In genomic region chr1:87227651-87228050, GRCh38 we compare ENCODE assay signal across 29 cellular contexts.
"Had no signal": no experiment of that assay in that cellular context is flagged by ENCODE, and none has a peak within 500 bp of the region (broad histone marks: within the 10 kb centered on the region; RNA-seq: fewer than 3 reads in every experiment).

No MANE protein-coding gene starts in this region.

- FAIRE-seq: urothelium cell line had no signal

- H3K27me3 ChIP-seq: stomach, suprapubic skin, testis, thyroid gland, tibial artery, tibial nerve, transverse colon, upper lobe of left lung, upper lobe of right lung, uterus, vagina had no signal

- H3K27me3 Mint-ChIP-seq: stimulated activated memory B cell treated with anti-CD40 and anti-IgM and Interleukin-4, amounts not matched to agents 10 μg/mL and 1 μg/mL and 100 μg/mL, for 72 hours; stimulated activated naive B cell treated with anti-CD40 and anti-IgM and Interleukin-4, amounts not matched to agents 10 μg/mL and 1 μg/mL and 100 μg/mL, for 72 hours; stimulated activated naive CD8-positive, alpha-beta T cell treated with anti-CD3 and anti-CD28 coated beads, Interleukin-15, amount 100 ng/mL, for 72 hours; stimulated activated naive CD8-positive, alpha-beta T cell treated with anti-CD3 and anti-CD28 coated beads, Interleukin-15, Interleukin-2, amounts not matched to agents 100 ng/mL and 50 ng/mL, for 24 hours; type B pancreatic cell had no signal

- H3K9me3 Mint-ChIP-seq: stimulated activated effector memory CD8-positive, alpha-beta T cell treated with anti-CD3 and anti-CD28 coated beads, Interleukin-12 subunit alpha, Interleukin-12 subunit beta, amount 100 ng/mL, for 72 hours; stimulated activated memory B cell treated with anti-CD40 and anti-IgM and Interleukin-4, amounts not matched to agents 10 μg/mL and 1 μg/mL and 100 μg/mL, for 72 hours; stimulated activated naive CD8-positive, alpha-beta T cell treated with anti-CD3 and anti-CD28 coated beads, Interleukin-15, amount 100 ng/mL, for 72 hours; type B pancreatic cell had no signal

- ATAC-seq: stimulated activated effector memory CD8-positive, alpha-beta T cell treated with anti-CD3 and anti-CD28 coated beads, Interleukin-12 subunit alpha, Interleukin-12 subunit beta, amount 100 ng/mL, for 72 hours; stimulated activated memory B cell treated with anti-CD40 and anti-IgM and Interleukin-4, amounts not matched to agents 10 μg/mL and 1 μg/mL and 100 μg/mL, for 72 hours; stimulated activated naive B cell treated with anti-CD40 and anti-IgM and Interleukin-4, amounts not matched to agents 10 μg/mL and 1 μg/mL and 100 μg/mL, for 72 hours; stimulated activated naive CD8-positive, alpha-beta T cell treated with anti-CD3 and anti-CD28 coated beads, Interleukin-15, amount 100 ng/mL, for 72 hours; stimulated activated naive CD8-positive, alpha-beta T cell treated with anti-CD3 and anti-CD28 coated beads, Interleukin-15, Interleukin-2, amounts not matched to agents 100 U/mL and 50 U/mL, for 24 hours; upper lobe of right lung had no signal

- H3K27ac ChIP-seq: stomach, suprapubic skin, testis, thoracic aorta, thyroid gland, tibial artery, upper lobe of left lung, upper lobe of right lung, uterus, vagina had no signal

- H3K4me1 Mint-ChIP-seq: stimulated activated effector memory CD8-positive, alpha-beta T cell treated with anti-CD3 and anti-CD28 coated beads, Interleukin-12 subunit alpha, Interleukin-12 subunit beta, amount 100 ng/mL, for 72 hours had no signal

- H3K9me3 ChIP-seq: stomach, suprapubic skin, testis, thoracic aorta, thyroid gland, tibial artery, tibial nerve, transverse colon, upper lobe of left lung, upper lobe of right lung, uterus, vagina had no signal

- H3K36me3 Mint-ChIP-seq: stimulated activated effector memory CD8-positive, alpha-beta T cell treated with anti-CD3 and anti-CD28 coated beads, Interleukin-12 subunit alpha, Interleukin-12 subunit beta, amount 100 ng/mL, for 72 hours; stimulated activated memory B cell treated with anti-CD40 and anti-IgM and Interleukin-4, amounts not matched to agents 10 μg/mL and 1 μg/mL and 100 μg/mL, for 72 hours; stimulated activated naive B cell treated with anti-CD40 and anti-IgM and Interleukin-4, amounts not matched to agents 10 μg/mL and 1 μg/mL and 100 μg/mL, for 72 hours; type B pancreatic cell had no signal

- DNase-seq: stimulated activated CD4-positive, alpha-beta T cell treated with anti-CD3 and anti-CD28 coated beads, Interleukin-2, amount 100 ng/mL, for 48 hours; stimulated activated CD4-positive, alpha-beta T cell treated with anti-CD3 and anti-CD28 coated beads, Interleukin-4, amount 100 ng/mL, for 1 hour; stimulated activated CD4-positive, alpha-beta T cell treated with anti-CD3 and anti-CD28 coated beads, Interleukin-4, amount 100 ng/mL, for 24 hours; stimulated activated CD4-positive, alpha-beta T cell treated with anti-CD3 and anti-CD28 coated beads, Interleukin-4, amount 100 ng/mL, for 4 hours; stimulated activated CD8-positive, alpha-beta memory T cell treated with anti-CD3 and anti-CD28 coated beads, Interleukin-4, amount 100 ng/mL, for 48 hours; stimulated activated naive B cell treated with anti-CD40 and anti-IgM and Interleukin-4, amounts not matched to agents 10 μg/mL and 1 μg/mL and 100 μg/mL, for 72 hours; stimulated activated naive CD4-positive, alpha-beta T cell; stimulated activated naive CD4-positive, alpha-beta T cell treated with Interleukin-2 at 50 U/mL for 16 hours; stimulated activated naive CD8-positive, alpha-beta T cell treated with anti-CD3 and anti-CD28 coated beads, Interleukin-15, amount 100 ng/mL, for 72 hours; stimulated activated naive CD8-positive, alpha-beta T cell treated with anti-CD3 and anti-CD28 coated beads, Interleukin-15, Interleukin-2, amounts not matched to agents 100 U/mL and 50 U/mL, for 24 hours; stomach; substantia nigra; testis; thyroid gland; tibial artery; transverse colon; trophoblast cell; upper lobe of left lung; upper lobe of right lung; uterus had no signal

- H3K27ac Mint-ChIP-seq: stimulated activated effector memory CD8-positive, alpha-beta T cell treated with anti-CD3 and anti-CD28 coated beads, Interleukin-12 subunit alpha, Interleukin-12 subunit beta, amount 100 ng/mL, for 72 hours; stimulated activated memory B cell treated with anti-CD40 and anti-IgM and Interleukin-4, amounts not matched to agents 10 μg/mL and 1 μg/mL and 100 μg/mL, for 72 hours; stimulated activated naive B cell treated with anti-CD40 and anti-IgM and Interleukin-4, amounts not matched to agents 10 μg/mL and 1 μg/mL and 100 μg/mL, for 72 hours; stimulated activated naive CD8-positive, alpha-beta T cell treated with anti-CD3 and anti-CD28 coated beads, Interleukin-15, Interleukin-2, amounts not matched to agents 100 ng/mL and 50 ng/mL, for 24 hours; type B pancreatic cell had no signal

- H3K4me1 ChIP-seq: uterus, vagina had no signal

- H3K36me3 ChIP-seq: stomach, suprapubic skin, thoracic aorta, thyroid gland, tibial artery, tibial nerve, transverse colon, upper lobe of left lung, upper lobe of right lung, uterus, vagina had no signal

- H3K4me3 Mint-ChIP-seq: stimulated activated effector memory CD8-positive, alpha-beta T cell treated with anti-CD3 and anti-CD28 coated beads, Interleukin-12 subunit alpha, Interleukin-12 subunit beta, amount 100 ng/mL, for 72 hours; stimulated activated memory B cell treated with anti-CD40 and anti-IgM and Interleukin-4, amounts not matched to agents 10 μg/mL and 1 μg/mL and 100 μg/mL, for 72 hours; stimulated activated naive B cell treated with anti-CD40 and anti-IgM and Interleukin-4, amounts not matched to agents 10 μg/mL and 1 μg/mL and 100 μg/mL, for 72 hours; stimulated activated naive CD8-positive, alpha-beta T cell treated with anti-CD3 and anti-CD28 coated beads, Interleukin-15, amount 100 ng/mL, for 72 hours; stimulated activated naive CD8-positive, alpha-beta T cell treated with anti-CD3 and anti-CD28 coated beads, Interleukin-15, Interleukin-2, amounts not matched to agents 100 ng/mL and 50 ng/mL, for 24 hours; type B pancreatic cell had no signal

- H3K4me3 ChIP-seq: stomach, suprapubic skin, testis, thoracic aorta, thyroid gland, tibial artery, tibial nerve, transverse colon, upper lobe of left lung, upper lobe of right lung, uterus, vagina had no signal
